ENCODE assay signal across 1 cellular context in genomic region chr2:66228128-66228547, GRCh38.
TF ChIP-seq lines count a peak whose summit lies in the region.

No MANE protein-coding gene starts in this region.

TF ChIP-seq in GM23338, 12 proteins besides CTCF, POLR2A, EP300 and RAD21 (continued from another document):
- no peak for TF ChIP-seq ZNF462 (CRISPR knock-in tag; IDR thresholded peaks at IDR 0.05)
- TF ChIP-seq ETS1 (IDR thresholded peaks at IDR 0.05) = no peak
- TF ChIP-seq CREB1 (CRISPR knock-in tag; IDR thresholded peaks at IDR 0.05; ENCODE audit: low read depth) = no peak
